In genomic region chr1:91501527-91501859, GRCh38 we compare ENCODE assay signal across 8 cellular contexts. TPM values are rescaled to one million over a fixed set of nuclear protein-coding genes. Genes with fewer than 3 reads are reported as not detected.
A peak's percentile ranks its signal among the peaks of the same experiment; 100 is the strongest.
DNase-seq lines count a peak whose midpoint lies in the region; ATAC-seq and TF ChIP-seq lines count a peak whose summit lies in the region.

No MANE protein-coding gene starts in this region.

- H3K27me3 Mint-ChIP-seq in CD8-positive, alpha-beta T cell (ENCODE audit: low read depth) = no peaks in the 10 kb centered on the region
- H3K27me3 Mint-ChIP-seq in natural killer cell (ENCODE audit: low read depth in 2 of 2) = no peaks in the 10 kb centered on the region

- TF ChIP-seq CTCF in CD8-positive, alpha-beta T cell (IDR thresholded peaks at IDR 0.05) = no peak
- TF ChIP-seq CTCF in dorsolateral prefrontal cortex (IDR thresholded peaks at IDR 0.05 in 54 of 56, conservative IDR thresholded peaks at IDR 0.05 in 2 of 56; ENCODE audit: low read depth in 1 of 56, partially characterized antibody in 56 of 56) (peak in 14 of 56 donors; percentile 0 to 48 (median 7)), natural killer cell (IDR thresholded peaks at IDR 0.05) (no peak)

- no peaks in the 10 kb centered on the region for H3K9me3 ChIP-seq in CD8-positive, alpha-beta T cell (ENCODE audit: low read length)

- CTCF ChIA-PET in CD8-positive, alpha-beta T cell (lab: Charles Lee) = interaction anchor here (0.6 to 2.9 kb wide), 3 partner anchors 11 to 418 kb away, joined by 3 to 20 read pairs (median 3); no protein-coding TSS in a partner anchor

- H3K27me3 ChIP-seq in CD8-positive, alpha-beta T cell (ENCODE audit: insufficient read depth, low read length) = no peaks in the 10 kb centered on the region
- no peaks in the 10 kb centered on the region for H3K27me3 ChIP-seq in dorsolateral prefrontal cortex

- H3K4me3 Mint-ChIP-seq in CD8-positive, alpha-beta T cell = no peak overlapping the region
- H3K4me3 Mint-ChIP-seq in natural killer cell = no peak overlapping the region

- H3K4me1 ChIP-seq in CD8-positive, alpha-beta T cell (ENCODE audit: insufficient read depth, low read length) = peaks cover 10% of the 10 kb centered on the region

- no peaks in the 10 kb centered on the region for H3K36me3 ChIP-seq in CD8-positive, alpha-beta T cell (ENCODE audit: insufficient read depth, low read length)

- intact Hi-C loops in CD8-positive, alpha-beta T cell (cut with DNase I, micrococcal nuclease) = loop anchor here (1.0 to 10.0 kb wide), 9 partner anchors 219 to 1123 kb away; partner anchors contain the start of genes GLMN (in 2 of the 2), RPAP2 (in 2 of the 2), ZNF644 (in 2 of the 2) and BTBD8 (in 1 of the 2)
- intact Hi-C loops in dorsolateral prefrontal cortex (cut with DNase I) = loop anchor here (5.0 to 10.0 kb wide), 5 partner anchors 97 to 791 kb away; partner anchors contain the start of genes TGFBR3 (in 2 of the 2) and HFM1 (in 1 of the 2)
- intact Hi-C loops in natural killer cell (cut with micrococcal nuclease) = no loop called here

- H3K4me1 Mint-ChIP-seq in CD8-positive, alpha-beta T cell (ENCODE audit: low read depth) = peaks cover 21% of the 10 kb centered on the region
- peaks cover 11 to 19% of the 10 kb centered on the region in 2 donors for H3K4me1 Mint-ChIP-seq in natural killer cell

- no peak for ATAC-seq in CD8-positive, alpha-beta T cell
- ATAC-seq in GM19043 (IDR thresholded peaks at IDR 0.05; ENCODE audit: low read depth, unreplicated experiment) (peak; percentile 16), HG03342 (IDR thresholded peaks at IDR 0.05; ENCODE audit: unreplicated experiment) (peak; percentile 29), natural killer cell (peak in 2 of 3 donors; percentile 5 to 8)
- no peak for ATAC-seq in activated CD4-positive, CD25-positive, alpha-beta regulatory T cell treated with anti-CD3 and anti-CD28 coated beads, Interleukin-2, amount 50 U/mL, for 24 hours

- no peak for DNase-seq in CD8-positive, alpha-beta T cell
- DNase-seq in NCI-H748 treated with DMSO at 0.1 percent for 48 hours (lab: John Stamatoyannopoulos, UW) = peak; percentile 59
- DNase-seq in dorsolateral prefrontal cortex = peak in 3 of 10 donors; percentile 27 to 35 (median 32)
- no peak for DNase-seq in natural killer cell
- DNase-seq in ureter (ENCODE audit: low spot score) = no peak

- peak overlapping the region; percentile 88 for H3K4me3 ChIP-seq in CD8-positive, alpha-beta T cell (ENCODE audit: low read depth, low read length)
- peak overlapping the region; percentile 40 to 92 (median 76) for H3K4me3 ChIP-seq in dorsolateral prefrontal cortex

- POLR2A ChIA-PET in CD8-positive, alpha-beta T cell (lab: Charles Lee) = interaction anchor here (1.5 kb wide), 1 partner anchor 11 kb away, joined by 3 read pairs; no protein-coding TSS in a partner anchor

- H3K27ac ChIP-seq in CD8-positive, alpha-beta T cell (ENCODE audit: low read depth, low read length) = peak overlapping the region; percentile 58
- H3K27ac ChIP-seq in dorsolateral prefrontal cortex = peak overlapping the region; percentile 40 to 97 (median 90)

- no peaks in the 10 kb centered on the region for H3K36me3 Mint-ChIP-seq in CD8-positive, alpha-beta T cell
- no peaks in the 10 kb centered on the region for H3K36me3 Mint-ChIP-seq in natural killer cell

- H3K9me3 Mint-ChIP-seq in CD8-positive, alpha-beta T cell = no peaks in the 10 kb centered on the region
- H3K9me3 Mint-ChIP-seq in natural killer cell = no peaks in the 10 kb centered on the region

- H3K27ac Mint-ChIP-seq in CD8-positive, alpha-beta T cell = no peak overlapping the region
- no peak overlapping the region for H3K27ac Mint-ChIP-seq in natural killer cell

RNA-seq across cellular contexts. Expression of gene CDC7, which starts 0.8 kb away (rescaled TPM):
- 1 to 10 TPM; 2.2 to 2.7 TPM for total RNA-seq in CD8-positive, alpha-beta T cell
- total RNA-seq in dorsolateral prefrontal cortex = 10 to 100 TPM in 85 of 120 experiments, 1 to 10 TPM in 35; 5.1 to 18.8 (median 12.2) TPM
- total RNA-seq in natural killer cell = 10 to 100 TPM in 1 of 3 donors, 1 to 10 TPM in 2; 7.2 to 11.4 (median 7.9) TPM
- 4.9 TPM for total RNA-seq in ureter

Comparison
In these comparisons a context has a peak if more than half of its experiments do, and no peak if none do; other contexts are left out.
1. ATAC-seq: peak in GM19043 (single experiment), HG03342 (single experiment) and natural killer cell (2 of 3); none in CD8-positive, alpha-beta T cell (single experiment) and activated CD4-positive, CD25-positive, alpha-beta regulatory T cell treated with anti-CD3 and anti-CD28 coated beads, Interleukin-2, amount 50 U/mL, for 24 hours (0 of 2).